ENCODE assay signal across 8 cellular contexts in genomic region chr4:165096776-165097175, GRCh38. TPM values are rescaled to one million over a fixed set of nuclear protein-coding genes. Genes with fewer than 3 reads are reported as not detected.
DNase-seq lines count a peak whose midpoint lies in the region; ATAC-seq and TF ChIP-seq lines count a peak whose summit lies in the region.

No MANE protein-coding gene starts in this region.

- no peaks in the 10 kb centered on the region for H3F3A ChIP-seq in neural progenitor cell (ENCODE audit: low read depth)

- H2BK120ac ChIP-seq in IMR-90 (ENCODE audit: low read depth, low read length), result no peak overlapping the region

- no peaks in the 10 kb centered on the region; the same call in 1 of the 2 replicates for H3K36me3 ChIP-seq in IMR-90 (ENCODE audit: control insufficient read depth, insufficient read depth, low read length)
- no peaks in the 10 kb centered on the region for H3K36me3 ChIP-seq in neural progenitor cell

- no peaks in the 10 kb centered on the region for H3K9me1 ChIP-seq in IMR-90 (ENCODE audit: insufficient read depth, low read length)

- no peak overlapping the region for H3K14ac ChIP-seq in IMR-90 (replicated peaks; ENCODE audit: low read depth, low read length)

- no peak overlapping the region for H3K56ac ChIP-seq in IMR-90 (ENCODE audit: extremely low read depth, insufficient read depth, low read length)

- CTCF ChIA-PET in IMR-90 (lab: Yijun Ruan, JAX), result interaction anchor here (0.6 to 1.3 kb wide), 13 partner anchors 11 to 1110 kb away, joined by 3 to 7 read pairs (median 3); partner anchors contain the start of genes TMEM192 and TRIM61

- BruUV-seq in IMR-90 (replicated peaks; lab: Mats Ljungman, UMichigan), result no TSS peak

- POLR2A ChIA-PET in IMR-90 (lab: Charles Lee; ENCODE audit: unreplicated experiment), result interaction anchor here (0.6 kb wide), 1 partner anchor 16 kb away, joined by 3 read pairs; no protein-coding TSS in a partner anchor

- H3K27ac ChIP-seq in IMR-90 (ENCODE audit: insufficient read depth, low read length) (no peak overlapping the region), neural progenitor cell (no peak overlapping the region)

- no peak overlapping the region for H3K18ac ChIP-seq in IMR-90 (ENCODE audit: low read depth, low read length)

- H3K4me3 Mint-ChIP-seq in neural progenitor cell (no peak overlapping the region), T-helper 17 cell (no peak overlapping the region)
- no peak overlapping the region for H3K4me3 Mint-ChIP-seq in activated T-cell treated with anti-CD3 and anti-CD28 coated beads, Interleukin-2, amount 50 U/mL, for 72 hours

- H2AK5ac ChIP-seq in IMR-90 (ENCODE audit: low read depth, low read length), result no peak overlapping the region

- H3K27me3 ChIP-seq in IMR-90 (ENCODE audit: control insufficient read depth, insufficient read depth, low read length) (no peaks in the 10 kb centered on the region), neural progenitor cell (no peaks in the 10 kb centered on the region)

- no peaks in the 10 kb centered on the region for H3K4me1 Mint-ChIP-seq in neural progenitor cell
- H3K4me1 Mint-ChIP-seq in T-helper 17 cell, result no peaks in the 10 kb centered on the region
- H3K4me1 Mint-ChIP-seq in activated T-cell treated with anti-CD3 and anti-CD28 coated beads, Interleukin-2, amount 50 U/mL, for 72 hours (ENCODE audit: low read depth), result no peaks in the 10 kb centered on the region

- no peak overlapping the region for H3K4me3 ChIP-seq in IMR-90 (ENCODE audit: insufficient read depth, low read depth, low read length)
- H3K4me3 ChIP-seq in neural progenitor cell, result no peak overlapping the region

- no peaks in the 10 kb centered on the region for H3K79me2 ChIP-seq in neural progenitor cell (ENCODE audit: low read depth)

- intact Hi-C loops in IMR-90 (cut with micrococcal nuclease), result loop anchor here (1.0 to 5.0 kb wide), 3 partner anchors 317 to 1539 kb away; no protein-coding TSS in a partner anchor

- H3K4ac ChIP-seq in IMR-90 (ENCODE audit: low read depth, low read length), result no peak overlapping the region

- no peaks in the 10 kb centered on the region for H3K79me1 ChIP-seq in IMR-90 (ENCODE audit: low read depth in 1 of 2, low read length in 2 of 2)

- DNase-seq in NCI-H748 (lab: John Stamatoyannopoulos, UW; ENCODE audit: unreplicated experiment) (peak; percentile 15), NCI-H748 treated with DMSO at 0.1 percent for 48 hours (lab: John Stamatoyannopoulos, UW) (no peak), IMR-90 (peak; percentile 44), cerebellar cortex (ENCODE audit: low spot score) (peak; percentile 30), neural progenitor cell (ENCODE audit: low spot score) (peak; percentile 43), T-helper 17 cell (no peak)
- no peak for DNase-seq in activated T-cell treated with anti-CD3 and anti-CD28 coated beads, Interleukin-2, amount 50 U/mL, for 72 hours

- H4K5ac ChIP-seq in IMR-90 (ENCODE audit: low read depth, low read length), result no peak overlapping the region

- no peak overlapping the region for H2BK5ac ChIP-seq in IMR-90 (ENCODE audit: low read depth, low read length, poor library complexity, severe bottlenecking)

- no peak overlapping the region for H4K91ac ChIP-seq in IMR-90 (ENCODE audit: insufficient read depth, low read depth, low read length)

- dilution Hi-C loops in IMR-90 (cut with HindIII; ENCODE audit: low sequenced_read_pairs, unreplicated experiment), result no loop called here

- no peak overlapping the region for H2BK15ac ChIP-seq in IMR-90 (ENCODE audit: low read depth, low read length)

- H3K27me3 Mint-ChIP-seq in neural progenitor cell (ENCODE audit: insufficient read depth, low read depth) (no peaks in the 10 kb centered on the region), T-helper 17 cell (no peaks in the 10 kb centered on the region)
- no peaks in the 10 kb centered on the region for H3K27me3 Mint-ChIP-seq in activated T-cell treated with anti-CD3 and anti-CD28 coated beads, Interleukin-2, amount 50 U/mL, for 72 hours (ENCODE audit: low read depth)

- in situ Hi-C loops in IMR-90 (cut with MboI; ENCODE audit: low sequenced_read_pairs), result loop anchor here (10.0 kb wide), 1 partner anchor 322 kb away; no protein-coding TSS in a partner anchor

- peak; percentile 52 for TF ChIP-seq RAD21 in IMR-90 (IDR thresholded peaks at IDR 0.05; ENCODE audit: low read length)

- H2BK20ac ChIP-seq in IMR-90 (ENCODE audit: low read depth, low read length), result no peak overlapping the region

- no peak overlapping the region for H3K23ac ChIP-seq in IMR-90 (ENCODE audit: low read depth, low read length)

- H2AFZ ChIP-seq in IMR-90 (replicated peaks; ENCODE audit: low read length, poor library complexity) (no peak overlapping the region), neural progenitor cell (replicated peaks) (no peak overlapping the region)

- no peaks in the 10 kb centered on the region for H4K20me1 ChIP-seq in IMR-90 (ENCODE audit: insufficient read depth, low read length)
- H4K20me1 ChIP-seq in neural progenitor cell (ENCODE audit: low read depth), result no peaks in the 10 kb centered on the region

- TF ChIP-seq CTCF in IMR-90 (conservative IDR thresholded peaks at IDR 0.05; ENCODE audit: low read depth, low read length), result peak; percentile 60
- peak; percentile 78 for TF ChIP-seq CTCF in neural progenitor cell (IDR thresholded peaks at IDR 0.05)

- no peak overlapping the region for H4K8ac ChIP-seq in IMR-90 (ENCODE audit: low read depth in 2 of 2, low read length in 2 of 2)

- H3K9ac ChIP-seq in IMR-90 (ENCODE audit: low read depth, low read length) (no peak overlapping the region), neural progenitor cell (no peak overlapping the region)

- H3K36me3 Mint-ChIP-seq in neural progenitor cell (peaks cover 4% of the 10 kb centered on the region), T-helper 17 cell (ENCODE audit: low read depth) (no peaks in the 10 kb centered on the region)
- peaks cover 0 to 5% of the 10 kb centered on the region in 2 donors for H3K36me3 Mint-ChIP-seq in activated T-cell treated with anti-CD3 and anti-CD28 coated beads, Interleukin-2, amount 50 U/mL, for 72 hours (ENCODE audit: insufficient read depth in 2 of 2)

- H3K27ac Mint-ChIP-seq in neural progenitor cell, result no peak overlapping the region
- H3K27ac Mint-ChIP-seq in T-helper 17 cell, result no peak overlapping the region
- H3K27ac Mint-ChIP-seq in activated T-cell treated with anti-CD3 and anti-CD28 coated beads, Interleukin-2, amount 50 U/mL, for 72 hours, result no peak overlapping the region

- 50% methylated on average over 1 of the region's 2 CpGs; no CpG with 5 or more reads in 1 of the 2 experiments for WGBS in IMR-90 (ENCODE audit: extremely low coverage in 2 of 2, insufficient read length in 1 of 2), 2 experiments

- no peaks in the 10 kb centered on the region for H3K9me3 ChIP-seq in IMR-90 (ENCODE audit: control insufficient read depth, insufficient read depth, low read length)
- no peaks in the 10 kb centered on the region for H3K9me3 ChIP-seq in neural progenitor cell (ENCODE audit: low read depth)
- no peaks in the 10 kb centered on the region for H3K9me3 ChIP-seq in T-helper 17 cell (ENCODE audit: control insufficient read depth, low read length, poor library complexity, severe bottlenecking)

- no peaks in the 10 kb centered on the region for H3K9me3 Mint-ChIP-seq in neural progenitor cell
- H3K9me3 Mint-ChIP-seq in activated T-cell treated with anti-CD3 and anti-CD28 coated beads, Interleukin-2, amount 50 U/mL, for 72 hours, result no peaks in the 10 kb centered on the region

- H3K4me1 ChIP-seq in IMR-90 (ENCODE audit: control insufficient read depth, insufficient read depth, low read length) (no peaks in the 10 kb centered on the region), neural progenitor cell (no peaks in the 10 kb centered on the region)

- TF ChIP-seq POLR2A in IMR-90 (IDR thresholded peaks at IDR 0.05; ENCODE audit: low read depth, low read length), result no peak

- H3K4me2 ChIP-seq in IMR-90 (ENCODE audit: low read depth, low read length) (no peak overlapping the region), neural progenitor cell (no peak overlapping the region)

- ATAC-seq in IMR-90 (ENCODE audit: low read depth) (peak; percentile 69), HG03520 (IDR thresholded peaks at IDR 0.05; ENCODE audit: unreplicated experiment) (no peak), T-helper 17 cell (no peak)
- no peak for ATAC-seq in activated T-cell treated with anti-CD3 and anti-CD28 coated beads, Interleukin-2, amount 50 U/mL, for 72 hours (replicated peaks in 1 of 2)

- no peak overlapping the region for H2AK9ac ChIP-seq in IMR-90 (replicated peaks; ENCODE audit: low read depth, low read length, poor library complexity)

TF ChIP-seq in IMR-90, 13 proteins besides CTCF, POLR2A, EP300 and RAD21:
- TF ChIP-seq RFX5 (IDR thresholded peaks at IDR 0.05; ENCODE audit: low read depth, low read length), result no peak
- peak; percentile 33; the same call in 1 of the 2 replicates for TF ChIP-seq SMC3 (IDR thresholded peaks at IDR 0.05; ENCODE audit: low read depth, low read length)

RNA-seq across cellular contexts. Expression of gene TMEM192, which starts 15.9 kb away (rescaled TPM):
- total RNA-seq in IMR-90 (2012; rRNA removed), result 11.1 and 17.2 TPM in 2 replicates
- polyA plus RNA-seq in IMR-90 (2012; rRNA removed), result 6.4 and 7.7 TPM in 2 replicates
- polyA plus RNA-seq in IMR-90 (2012; cell fraction: cytosol; rRNA removed), result 1.9 and 2.5 TPM in 2 replicates
- 0.23 and 2.5 TPM in 2 replicates for polyA plus RNA-seq in IMR-90 (2012; cell fraction: nucleus; rRNA removed; ENCODE audit: low replicate concordance)
- total RNA-seq in neural progenitor cell (ENCODE audit: low replicate concordance), result 11.3 and 16.1 TPM in 2 replicates
- total RNA-seq in T-helper 17 cell, result 1 to 10 TPM; 6.7 to 7.0 TPM
- total RNA-seq in activated T-cell treated with anti-CD3 and anti-CD28 coated beads, Interleukin-2, amount 50 U/mL, for 72 hours, result 10 to 100 TPM; 10.2 to 14.4 TPM

RNA-seq across cellular contexts. Expression of gene TRIM75, which starts 43.1 kb away (rescaled TPM):
- total RNA-seq in IMR-90 (2012; rRNA removed) (not detected in 2 replicates), neural progenitor cell (ENCODE audit: low replicate concordance) (not detected in 2 replicates), T-helper 17 cell (not detected)
- polyA plus RNA-seq in IMR-90 (2012; rRNA removed), result not detected in 2 replicates
- polyA plus RNA-seq in IMR-90 (2012; cell fraction: cytosol; rRNA removed), result not detected in 2 replicates
- not detected in 2 replicates for polyA plus RNA-seq in IMR-90 (2012; cell fraction: nucleus; rRNA removed; ENCODE audit: low replicate concordance)
- not detected for total RNA-seq in activated T-cell treated with anti-CD3 and anti-CD28 coated beads, Interleukin-2, amount 50 U/mL, for 72 hours

Comparison
In these comparisons a context has a peak if more than half of its experiments do, and no peak if none do; other contexts are left out.
1. DNase-seq: peak in NCI-H748 (single experiment), IMR-90 (single experiment), cerebellar cortex (single experiment) and neural progenitor cell (single experiment); none in NCI-H748 treated with DMSO at 0.1 percent for 48 hours (single experiment), T-helper 17 cell (0 of 3) and activated T-cell treated with anti-CD3 and anti-CD28 coated beads, Interleukin-2, amount 50 U/mL, for 72 hours (0 of 2).